ENCODE assay signal across 1 cellular context in the genomic region with DNA sequence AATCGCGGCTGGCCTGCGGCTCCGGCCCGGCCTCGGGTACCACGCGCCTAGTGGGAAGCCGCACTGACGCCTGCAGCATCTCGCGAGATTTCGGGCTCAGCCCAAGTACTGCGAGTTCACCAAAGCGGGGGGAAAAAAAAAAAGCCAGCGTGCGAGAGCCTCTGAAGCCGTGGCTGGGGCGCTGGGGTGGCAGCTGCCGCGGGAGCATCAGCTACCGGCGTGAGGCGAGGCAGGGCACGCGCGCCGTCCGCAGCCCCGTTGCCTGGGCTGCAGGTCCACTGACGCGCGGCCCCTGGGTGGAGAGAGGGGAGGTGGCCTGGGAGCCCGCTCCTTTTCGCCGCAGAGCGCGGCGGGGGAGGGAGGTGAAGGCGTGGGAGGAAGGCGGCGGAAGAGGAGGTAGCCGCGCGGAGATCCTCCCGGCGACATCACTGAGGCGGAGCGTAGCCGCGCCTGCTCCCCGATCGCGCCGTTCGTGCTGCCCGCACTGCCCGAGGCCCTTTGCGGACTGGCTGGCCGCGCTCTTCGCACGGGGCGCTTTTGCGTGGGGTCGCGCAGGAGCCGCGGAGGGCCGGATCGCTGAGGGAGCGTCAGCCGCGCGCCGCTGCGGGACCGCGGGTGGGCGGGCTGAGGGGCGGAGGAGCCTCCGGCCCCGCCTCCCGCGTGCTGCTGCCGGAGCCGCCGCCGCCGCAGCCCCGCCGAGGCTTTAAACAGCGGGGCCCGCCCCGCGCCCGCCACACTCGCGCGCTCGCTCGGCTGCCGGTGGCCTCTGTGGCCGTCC.
TF ChIP-seq lines count a peak whose summit lies in the region.

A gene (plus strand): TSS at position 734 of the 778 bp plus-strand sequence. CDS start 189 bp downstream, outside the sequence.

TF ChIP-seq in HepG2, 621 proteins besides CTCF, POLR2A, EP300 and RAD21 (continued from another document and continues in another):
- TF ChIP-seq ZNF451 (CRISPR knock-in tag; IDR thresholded peaks at IDR 0.05), result 0 out of 2 replicates have a peak, but pooled peaks have one; percentile 39
- TF ChIP-seq POLR2AphosphoS5 (IDR thresholded peaks at IDR 0.05; ENCODE audit: low read depth, low read length), result peak; percentile 36; the same call in 1 of the 2 replicates
- TF ChIP-seq, protein P1, sequence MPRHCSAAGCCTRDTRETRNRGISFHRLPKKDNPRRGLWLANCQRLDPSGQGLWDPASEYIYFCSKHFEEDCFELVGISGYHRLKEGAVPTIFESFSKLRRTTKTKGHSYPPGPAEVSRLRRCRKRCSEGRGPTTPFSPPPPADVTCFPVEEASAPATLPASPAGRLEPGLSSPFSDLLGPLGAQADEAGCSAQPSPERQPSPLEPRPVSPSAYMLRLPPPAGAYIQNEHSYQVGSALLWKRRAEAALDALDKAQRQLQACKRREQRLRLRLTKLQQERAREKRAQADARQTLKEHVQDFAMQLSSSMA (CRISPR knock-in tag; IDR thresholded peaks at IDR 0.05), result no peak
- peak; percentile 86; the same call in 1 of the 2 replicates for TF ChIP-seq ZFY (CRISPR knock-in tag; IDR thresholded peaks at IDR 0.05)
- no peak for TF ChIP-seq EEA1 (CRISPR knock-in tag; IDR thresholded peaks at IDR 0.05; ENCODE audit: borderline replicate concordance)
- no peak for TF ChIP-seq ZNF790 (CRISPR knock-in tag; IDR thresholded peaks at IDR 0.05; ENCODE audit: borderline replicate concordance)
- no peak for TF ChIP-seq ZNF224 (CRISPR knock-in tag; IDR thresholded peaks at IDR 0.05)
- TF ChIP-seq NBN (conservative IDR thresholded peaks at IDR 0.05), result no peak
- TF ChIP-seq SIN3B (IDR thresholded peaks at IDR 0.05; ENCODE audit: low read length), result no peak
- TF ChIP-seq, protein P2, sequence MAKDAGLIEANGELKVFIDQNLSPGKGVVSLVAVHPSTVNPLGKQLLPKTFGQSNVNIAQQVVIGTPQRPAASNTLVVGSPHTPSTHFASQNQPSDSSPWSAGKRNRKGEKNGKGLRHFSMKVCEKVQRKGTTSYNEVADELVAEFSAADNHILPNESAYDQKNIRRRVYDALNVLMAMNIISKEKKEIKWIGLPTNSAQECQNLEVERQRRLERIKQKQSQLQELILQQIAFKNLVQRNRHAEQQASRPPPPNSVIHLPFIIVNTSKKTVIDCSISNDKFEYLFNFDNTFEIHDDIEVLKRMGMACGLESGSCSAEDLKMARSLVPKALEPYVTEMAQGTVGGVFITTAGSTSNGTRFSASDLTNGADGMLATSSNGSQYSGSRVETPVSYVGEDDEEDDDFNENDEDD (CRISPR knock-in tag; IDR thresholded peaks at IDR 0.05; ENCODE audit: borderline replicate concordance), result peak; percentile 49; the same call in 1 of the 2 replicates
- TF ChIP-seq FOXJ3 (CRISPR knock-in tag; IDR thresholded peaks at IDR 0.05; ENCODE audit: borderline replicate concordance), result no peak
- no peak for TF ChIP-seq HDAC2 (CRISPR knock-in tag; IDR thresholded peaks at IDR 0.05)
- TF ChIP-seq REPIN1 (CRISPR knock-in tag; IDR thresholded peaks at IDR 0.05; ENCODE audit: borderline replicate concordance, low read depth), result peak; percentile 48; the same call in 1 of the 2 replicates
- TF ChIP-seq DNMT1 (CRISPR knock-in tag; IDR thresholded peaks at IDR 0.05), result no peak
- TF ChIP-seq, protein P3, sequence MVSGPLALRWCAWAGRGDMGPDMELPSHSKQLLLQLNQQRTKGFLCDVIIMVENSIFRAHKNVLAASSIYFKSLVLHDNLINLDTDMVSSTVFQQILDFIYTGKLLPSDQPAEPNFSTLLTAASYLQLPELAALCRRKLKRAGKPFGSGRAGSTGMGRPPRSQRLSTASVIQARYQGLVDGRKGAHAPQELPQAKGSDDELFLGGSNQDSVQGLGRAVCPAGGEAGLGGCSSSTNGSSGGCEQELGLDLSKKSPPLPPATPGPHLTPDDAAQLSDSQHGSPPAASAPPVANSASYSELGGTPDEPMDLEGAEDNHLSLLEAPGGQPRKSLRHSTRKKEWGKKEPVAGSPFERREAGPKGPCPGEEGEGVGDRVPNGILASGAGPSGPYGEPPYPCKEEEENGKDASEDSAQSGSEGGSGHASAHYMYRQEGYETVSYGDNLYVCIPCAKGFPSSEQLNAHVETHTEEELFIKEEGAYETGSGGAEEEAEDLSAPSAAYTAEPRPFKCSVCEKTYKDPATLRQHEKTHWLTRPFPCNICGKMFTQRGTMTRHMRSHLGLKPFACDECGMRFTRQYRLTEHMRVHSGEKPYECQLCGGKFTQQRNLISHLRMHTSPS (CRISPR knock-in tag; IDR thresholded peaks at IDR 0.05; ENCODE audit: low read depth), result no peak; the same call in 1 of the 2 replicates
- TF ChIP-seq HOXA3 (CRISPR knock-in tag; IDR thresholded peaks at IDR 0.05), result peak; percentile 23; the same call in 1 of the 2 replicates
- no peak for TF ChIP-seq ZNF781 (CRISPR knock-in tag; IDR thresholded peaks at IDR 0.05; ENCODE audit: borderline replicate concordance, not compliant biosample characterization)
- TF ChIP-seq ZNF432 (CRISPR knock-in tag; IDR thresholded peaks at IDR 0.05; ENCODE audit: borderline replicate concordance), result no peak
- TF ChIP-seq, protein P4, sequence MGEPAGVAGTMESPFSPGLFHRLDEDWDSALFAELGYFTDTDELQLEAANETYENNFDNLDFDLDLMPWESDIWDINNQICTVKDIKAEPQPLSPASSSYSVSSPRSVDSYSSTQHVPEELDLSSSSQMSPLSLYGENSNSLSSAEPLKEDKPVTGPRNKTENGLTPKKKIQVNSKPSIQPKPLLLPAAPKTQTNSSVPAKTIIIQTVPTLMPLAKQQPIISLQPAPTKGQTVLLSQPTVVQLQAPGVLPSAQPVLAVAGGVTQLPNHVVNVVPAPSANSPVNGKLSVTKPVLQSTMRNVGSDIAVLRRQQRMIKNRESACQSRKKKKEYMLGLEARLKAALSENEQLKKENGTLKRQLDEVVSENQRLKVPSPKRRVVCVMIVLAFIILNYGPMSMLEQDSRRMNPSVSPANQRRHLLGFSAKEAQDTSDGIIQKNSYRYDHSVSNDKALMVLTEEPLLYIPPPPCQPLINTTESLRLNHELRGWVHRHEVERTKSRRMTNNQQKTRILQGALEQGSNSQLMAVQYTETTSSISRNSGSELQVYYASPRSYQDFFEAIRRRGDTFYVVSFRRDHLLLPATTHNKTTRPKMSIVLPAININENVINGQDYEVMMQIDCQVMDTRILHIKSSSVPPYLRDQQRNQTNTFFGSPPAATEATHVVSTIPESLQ (CRISPR knock-in tag; conservative IDR thresholded peaks at IDR 0.05), result no peak
- TF ChIP-seq ATAD3A (CRISPR knock-in tag; IDR thresholded peaks at IDR 0.05), result no peak
- no peak for TF ChIP-seq ZNF616 (CRISPR knock-in tag; IDR thresholded peaks at IDR 0.05; ENCODE audit: low read depth)
- no peak for TF ChIP-seq JDP2 (CRISPR knock-in tag; IDR thresholded peaks at IDR 0.05; ENCODE audit: borderline replicate concordance)
- no peak for TF ChIP-seq HMG20A (CRISPR knock-in tag; IDR thresholded peaks at IDR 0.05; ENCODE audit: borderline replicate concordance)
- no peak for TF ChIP-seq ZNF253 (CRISPR knock-in tag; IDR thresholded peaks at IDR 0.05; ENCODE audit: borderline replicate concordance)
- TF ChIP-seq GLI4 (CRISPR knock-in tag; IDR thresholded peaks at IDR 0.05; ENCODE audit: borderline replicate concordance), result no peak
- TF ChIP-seq ZBTB1 (CRISPR knock-in tag; IDR thresholded peaks at IDR 0.05; ENCODE audit: borderline replicate concordance), result no peak
- TF ChIP-seq ZNF570 (CRISPR knock-in tag; IDR thresholded peaks at IDR 0.05; ENCODE audit: borderline replicate concordance), result no peak
- TF ChIP-seq HNRNPL (IDR thresholded peaks at IDR 0.05; ENCODE audit: low read depth, low read length), result no peak
- no peak for TF ChIP-seq DPF2 (CRISPR knock-in tag; IDR thresholded peaks at IDR 0.05; ENCODE audit: borderline replicate concordance, low read depth)
- TF ChIP-seq TBP (CRISPR knock-in tag; IDR thresholded peaks at IDR 0.05), result no peak
- no peak for TF ChIP-seq ZNF326 (CRISPR knock-in tag; IDR thresholded peaks at IDR 0.05; ENCODE audit: borderline replicate concordance)
- no peak for TF ChIP-seq ZFP41 (CRISPR knock-in tag; IDR thresholded peaks at IDR 0.05; ENCODE audit: borderline replicate concordance)
- peak; percentile 39; the same call in 1 of the 2 replicates for TF ChIP-seq ZNF878 (CRISPR knock-in tag; IDR thresholded peaks at IDR 0.05)
- TF ChIP-seq CAMTA2 (CRISPR knock-in tag; IDR thresholded peaks at IDR 0.05; ENCODE audit: borderline replicate concordance), result peak; percentile 45; the same call in 1 of the 2 replicates
- TF ChIP-seq, protein P5, sequence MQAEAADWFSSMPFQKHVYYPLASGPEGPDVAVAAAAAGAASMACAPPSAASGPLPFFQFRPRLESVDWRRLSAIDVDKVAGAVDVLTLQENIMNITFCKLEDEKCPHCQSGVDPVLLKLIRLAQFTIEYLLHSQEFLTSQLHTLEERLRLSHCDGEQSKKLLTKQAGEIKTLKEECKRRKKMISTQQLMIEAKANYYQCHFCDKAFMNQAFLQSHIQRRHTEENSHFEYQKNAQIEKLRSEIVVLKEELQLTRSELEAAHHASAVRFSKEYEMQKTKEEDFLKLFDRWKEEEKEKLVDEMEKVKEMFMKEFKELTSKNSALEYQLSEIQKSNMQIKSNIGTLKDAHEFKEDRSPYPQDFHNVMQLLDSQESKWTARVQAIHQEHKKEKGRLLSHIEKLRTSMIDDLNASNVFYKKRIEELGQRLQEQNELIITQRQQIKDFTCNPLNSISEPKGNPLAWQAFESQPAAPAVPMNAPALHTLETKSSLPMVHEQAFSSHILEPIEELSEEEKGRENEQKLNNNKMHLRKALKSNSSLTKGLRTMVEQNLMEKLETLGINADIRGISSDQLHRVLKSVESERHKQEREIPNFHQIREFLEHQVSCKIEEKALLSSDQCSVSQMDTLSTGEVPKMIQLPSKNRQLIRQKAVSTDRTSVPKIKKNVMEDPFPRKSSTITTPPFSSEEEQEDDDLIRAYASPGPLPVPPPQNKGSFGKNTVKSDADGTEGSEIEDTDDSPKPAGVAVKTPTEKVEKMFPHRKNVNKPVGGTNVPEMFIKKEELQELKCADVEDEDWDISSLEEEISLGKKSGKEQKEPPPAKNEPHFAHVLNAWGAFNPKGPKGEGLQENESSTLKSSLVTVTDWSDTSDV (CRISPR knock-in tag; IDR thresholded peaks at IDR 0.05), result peak; percentile 51; the same call in 1 of the 2 replicates
- 0 out of 2 replicates have a peak, but pooled peaks have one; percentile 12 for TF ChIP-seq ZBTB38 (CRISPR knock-in tag; IDR thresholded peaks at IDR 0.05)
- TF ChIP-seq HOXA7 (CRISPR knock-in tag; IDR thresholded peaks at IDR 0.05), result no peak
- TF ChIP-seq TEAD3 (CRISPR knock-in tag; optimal IDR thresholded peaks at IDR 0.05; ENCODE audit: borderline replicate concordance), result peak; percentile 25
- TF ChIP-seq, protein P6, sequence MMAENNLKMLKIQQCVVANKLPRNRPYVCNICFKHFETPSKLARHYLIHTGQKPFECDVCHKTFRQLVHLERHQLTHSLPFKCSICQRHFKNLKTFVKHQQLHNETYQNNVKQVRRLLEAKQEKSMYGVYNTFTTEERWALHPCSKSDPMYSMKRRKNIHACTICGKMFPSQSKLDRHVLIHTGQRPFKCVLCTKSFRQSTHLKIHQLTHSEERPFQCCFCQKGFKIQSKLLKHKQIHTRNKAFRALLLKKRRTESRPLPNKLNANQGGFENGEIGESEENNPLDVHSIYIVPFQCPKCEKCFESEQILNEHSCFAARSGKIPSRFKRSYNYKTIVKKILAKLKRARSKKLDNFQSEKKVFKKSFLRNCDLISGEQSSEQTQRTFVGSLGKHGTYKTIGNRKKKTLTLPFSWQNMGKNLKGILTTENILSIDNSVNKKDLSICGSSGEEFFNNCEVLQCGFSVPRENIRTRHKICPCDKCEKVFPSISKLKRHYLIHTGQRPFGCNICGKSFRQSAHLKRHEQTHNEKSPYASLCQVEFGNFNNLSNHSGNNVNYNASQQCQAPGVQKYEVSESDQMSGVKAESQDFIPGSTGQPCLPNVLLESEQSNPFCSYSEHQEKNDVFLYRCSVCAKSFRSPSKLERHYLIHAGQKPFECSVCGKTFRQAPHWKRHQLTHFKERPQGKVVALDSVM (CRISPR knock-in tag; IDR thresholded peaks at IDR 0.05), result no peak
- 0 out of 2 replicates have a peak, but pooled peaks have one; percentile 28 for TF ChIP-seq ZNF34 (CRISPR knock-in tag; IDR thresholded peaks at IDR 0.05; ENCODE audit: borderline replicate concordance)
- TF ChIP-seq EZH2 (conservative IDR thresholded peaks at IDR 0.05; ENCODE audit: low read depth, low read length), result no peak
- TF ChIP-seq, protein P7, sequence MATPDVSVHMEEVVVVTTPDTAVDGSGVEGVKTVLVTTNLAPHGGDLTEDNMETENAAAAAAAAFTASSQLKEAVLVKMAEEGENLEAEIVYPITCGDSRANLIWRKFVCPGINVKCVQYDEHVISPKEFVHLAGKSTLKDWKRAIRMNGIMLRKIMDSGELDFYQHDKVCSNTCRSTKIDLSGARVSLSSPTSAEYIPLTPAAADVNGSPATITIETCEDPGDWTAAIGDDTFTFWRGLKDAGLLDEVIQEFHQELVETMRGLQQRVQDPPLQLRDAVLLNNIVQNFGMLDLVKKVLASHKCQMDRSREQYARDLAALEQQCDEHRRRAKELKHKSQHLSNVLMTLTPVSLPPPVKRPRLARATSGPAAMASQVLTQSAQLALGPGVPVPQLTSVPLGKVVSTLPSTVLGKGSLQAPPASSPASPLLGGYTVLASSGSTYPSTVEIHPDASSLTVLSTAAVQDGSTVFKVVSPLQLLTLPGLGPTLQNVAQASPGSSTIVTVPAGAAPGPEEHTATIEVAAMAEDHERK (CRISPR knock-in tag; IDR thresholded peaks at IDR 0.05; ENCODE audit: low read depth), result no peak
- TF ChIP-seq ZNF337 (CRISPR knock-in tag; IDR thresholded peaks at IDR 0.05; ENCODE audit: borderline replicate concordance, low read depth), result no peak
- TF ChIP-seq, protein P8, sequence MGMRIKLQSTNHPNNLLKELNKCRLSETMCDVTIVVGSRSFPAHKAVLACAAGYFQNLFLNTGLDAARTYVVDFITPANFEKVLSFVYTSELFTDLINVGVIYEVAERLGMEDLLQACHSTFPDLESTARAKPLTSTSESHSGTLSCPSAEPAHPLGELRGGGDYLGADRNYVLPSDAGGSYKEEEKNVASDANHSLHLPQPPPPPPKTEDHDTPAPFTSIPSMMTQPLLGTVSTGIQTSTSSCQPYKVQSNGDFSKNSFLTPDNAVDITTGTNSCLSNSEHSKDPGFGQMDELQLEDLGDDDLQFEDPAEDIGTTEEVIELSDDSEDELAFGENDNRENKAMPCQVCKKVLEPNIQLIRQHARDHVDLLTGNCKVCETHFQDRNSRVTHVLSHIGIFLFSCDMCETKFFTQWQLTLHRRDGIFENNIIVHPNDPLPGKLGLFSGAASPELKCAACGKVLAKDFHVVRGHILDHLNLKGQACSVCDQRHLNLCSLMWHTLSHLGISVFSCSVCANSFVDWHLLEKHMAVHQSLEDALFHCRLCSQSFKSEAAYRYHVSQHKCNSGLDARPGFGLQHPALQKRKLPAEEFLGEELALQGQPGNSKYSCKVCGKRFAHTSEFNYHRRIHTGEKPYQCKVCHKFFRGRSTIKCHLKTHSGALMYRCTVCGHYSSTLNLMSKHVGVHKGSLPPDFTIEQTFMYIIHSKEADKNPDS (CRISPR knock-in tag; IDR thresholded peaks at IDR 0.05), result peak; percentile 79
- TF ChIP-seq ZFP1 (CRISPR knock-in tag; IDR thresholded peaks at IDR 0.05), result no peak
- no peak for TF ChIP-seq PCBP1 (IDR thresholded peaks at IDR 0.05; ENCODE audit: borderline replicate concordance, low read depth, low read length)
- TF ChIP-seq, protein P9, sequence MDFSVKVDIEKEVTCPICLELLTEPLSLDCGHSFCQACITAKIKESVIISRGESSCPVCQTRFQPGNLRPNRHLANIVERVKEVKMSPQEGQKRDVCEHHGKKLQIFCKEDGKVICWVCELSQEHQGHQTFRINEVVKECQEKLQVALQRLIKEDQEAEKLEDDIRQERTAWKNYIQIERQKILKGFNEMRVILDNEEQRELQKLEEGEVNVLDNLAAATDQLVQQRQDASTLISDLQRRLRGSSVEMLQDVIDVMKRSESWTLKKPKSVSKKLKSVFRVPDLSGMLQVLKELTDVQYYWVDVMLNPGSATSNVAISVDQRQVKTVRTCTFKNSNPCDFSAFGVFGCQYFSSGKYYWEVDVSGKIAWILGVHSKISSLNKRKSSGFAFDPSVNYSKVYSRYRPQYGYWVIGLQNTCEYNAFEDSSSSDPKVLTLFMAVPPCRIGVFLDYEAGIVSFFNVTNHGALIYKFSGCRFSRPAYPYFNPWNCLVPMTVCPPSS (IDR thresholded peaks at IDR 0.05), result no peak
